8 cellular contexts compared by ENCODE assay signal in the genomic region with DNA sequence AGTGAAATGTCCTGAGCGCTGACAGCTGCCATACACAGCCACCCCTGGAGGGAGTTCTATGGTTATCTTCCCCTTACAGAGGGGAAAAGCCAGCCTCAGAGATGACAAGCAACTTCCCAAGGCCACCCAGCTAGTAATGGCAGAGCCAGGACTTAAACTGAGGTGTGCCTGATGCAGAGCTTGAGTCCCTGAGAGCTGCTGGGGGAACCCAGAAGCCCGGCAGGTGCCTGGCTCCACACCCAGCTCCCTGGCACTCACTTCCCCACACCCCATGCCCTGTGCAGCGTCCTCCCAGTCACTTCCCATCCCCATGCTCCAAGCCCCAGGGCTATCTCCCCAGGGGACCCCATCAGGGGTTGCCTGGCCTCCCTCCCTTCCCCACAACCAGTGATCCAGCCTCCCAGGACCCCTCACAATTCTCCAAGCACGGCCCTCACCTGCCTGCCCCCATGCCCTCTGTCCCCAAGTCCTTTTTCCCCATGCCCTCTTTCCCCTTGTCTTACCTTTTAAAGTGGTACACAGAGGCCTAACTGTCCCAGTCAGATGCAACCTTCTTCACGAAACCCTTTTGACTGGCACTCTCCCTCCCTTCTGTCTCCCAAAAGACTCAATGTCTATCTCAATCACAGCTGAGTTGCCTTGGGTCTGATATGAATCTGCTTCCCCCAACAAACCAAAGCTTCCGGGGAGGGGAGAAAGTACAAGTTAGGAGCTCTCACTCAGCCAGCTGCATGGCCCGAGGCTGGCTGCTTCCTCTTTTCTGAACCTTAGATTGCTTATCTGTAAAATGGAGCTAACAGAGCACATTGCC. TPM values are rescaled to one million over a fixed set of nuclear protein-coding genes. Genes with fewer than 3 reads are reported as not detected.
DNase-seq lines count a peak whose midpoint lies in the region; ATAC-seq, FAIRE-seq and TF ChIP-seq lines count a peak whose summit lies in the region.

No MANE protein-coding gene starts in this region.

- CTCF ChIA-PET in OCI-LY7 (lab: Charles Lee; ENCODE audit: unreplicated experiment): no interaction called here

- no peaks in the 10 kb centered on the region for H3F3A ChIP-seq in GM23248 (ENCODE audit: insufficient read depth)

- in situ Hi-C loops in GM23248 (cut with MboI): no loop called here

- peak; percentile 63 for ATAC-seq in GM18873 (IDR thresholded peaks at IDR 0.05; ENCODE audit: low FRiP score, unreplicated experiment)
- ATAC-seq in HG02840 (IDR thresholded peaks at IDR 0.05; ENCODE audit: low FRiP score, unreplicated experiment): peak; percentile 62

- no peak for TF ChIP-seq CTCF in OCI-LY7 (conservative IDR thresholded peaks at IDR 0.05; ENCODE audit: low read length)

- DNase-seq in OCI-LY7 (ENCODE audit: low spot score) (peak; percentile 82), anterior cingulate cortex (lab: John Stamatoyannopoulos, UW) (no peak), HTR-8/SVneo (ENCODE audit: insufficient read length, low spot score) (no peak), GM23248 (no peak)
- peak; percentile 28 for DNase-seq in central memory CD4-positive, alpha-beta T cell

- FAIRE-seq in HTR-8/SVneo (lab: Jason Lieb, UNC): no peak

- peak overlapping the region; percentile 62 for H3K4me3 ChIP-seq in OCI-LY7 (ENCODE audit: low read depth, low read length, poor library complexity, severe bottlenecking)
- peak overlapping the region; percentile 4 for H3K4me3 ChIP-seq in thymus (ENCODE audit: low read length)
- H3K4me3 ChIP-seq in GM23248: no peak overlapping the region

- H3K27ac ChIP-seq in OCI-LY7 (ENCODE audit: low read depth, low read length, poor library complexity, severe bottlenecking) (peak overlapping the region; percentile 51), thymus (ENCODE audit: low read depth) (peak overlapping the region; percentile 61), GM23248 (no peak overlapping the region)

- POLR2A ChIA-PET in OCI-LY7 (lab: Charles Lee): interaction anchor here (0.5 to 1.5 kb wide), 4 partner anchors 8 to 1255 kb away, joined by 3 read pairs; no protein-coding TSS in a partner anchor

- peak overlapping the region; percentile 63 for H2AFZ ChIP-seq in OCI-LY7 (ENCODE audit: low read length)
- no peak overlapping the region for H2AFZ ChIP-seq in GM23248

- H3K4me2 ChIP-seq in OCI-LY7 (ENCODE audit: low read length): peak overlapping the region; percentile 67
- no peak overlapping the region for H3K4me2 ChIP-seq in GM23248 (ENCODE audit: unreplicated experiment)

- H3K9me3 ChIP-seq in OCI-LY7 (ENCODE audit: low read length): no peaks in the 10 kb centered on the region
- H3K9me3 ChIP-seq in thymus (ENCODE audit: control insufficient read depth): no peaks in the 10 kb centered on the region
- no peaks in the 10 kb centered on the region for H3K9me3 ChIP-seq in GM23248 (ENCODE audit: low read depth)

- no TSS peak for BruUV-seq in OCI-LY7 (replicated peaks; lab: Mats Ljungman, UMichigan)

- WGBS in thymus: 33% methylated on average over 7 of the region's 7 CpGs
- 50 to 55% methylated on average over 6 to 7 of the region's 7 CpGs for WGBS in GM23248 (ENCODE audit: low coverage in 1 of 2, low lambda C conversion rate in 2 of 2, missing lambda C conversion rate in 2 of 2), 2 experiments

- no peak overlapping the region for H3K9ac ChIP-seq in GM23248

- no peaks in the 10 kb centered on the region for H3K27me3 ChIP-seq in thymus (ENCODE audit: control insufficient read depth, insufficient read depth)
- peaks cover 16% of the 10 kb centered on the region for H3K27me3 ChIP-seq in GM23248 (replicated peaks; ENCODE audit: insufficient read depth)

- H3K36me3 ChIP-seq in OCI-LY7 (ENCODE audit: insufficient read depth, low read length) (no peaks in the 10 kb centered on the region), thymus (ENCODE audit: control insufficient read depth, insufficient read depth) (no peaks in the 10 kb centered on the region), GM23248 (ENCODE audit: low read depth) (no peaks in the 10 kb centered on the region)

- intact Hi-C loops in OCI-LY7 (cut with micrococcal nuclease; ENCODE audit: unreplicated experiment): loop anchor here (5.0 kb wide), 1 partner anchor 40 kb away; a partner anchor contains a TSS

- H4K20me1 ChIP-seq in OCI-LY7 (ENCODE audit: insufficient read depth, low read length) (no peaks in the 10 kb centered on the region), GM23248 (ENCODE audit: insufficient read depth) (no peaks in the 10 kb centered on the region)

- H3K9me2 ChIP-seq in OCI-LY7 (ENCODE audit: insufficient read depth, low read length) (no peaks in the 10 kb centered on the region), GM23248 (ENCODE audit: insufficient read depth) (no peaks in the 10 kb centered on the region)

- H3K79me2 ChIP-seq in OCI-LY7 (ENCODE audit: insufficient read depth, low read depth, low read length): no peaks in the 10 kb centered on the region
- H3K79me2 ChIP-seq in GM23248 (ENCODE audit: insufficient read depth): no peaks in the 10 kb centered on the region

- H3K4me1 ChIP-seq in OCI-LY7 (ENCODE audit: insufficient read depth, low read length, poor library complexity, severe bottlenecking) (peaks cover 9% of the 10 kb centered on the region), thymus (ENCODE audit: control insufficient read depth, insufficient read depth, low read length) (peaks cover 10% of the 10 kb centered on the region), GM23248 (ENCODE audit: insufficient read depth) (no peaks in the 10 kb centered on the region)

RNA-seq across cellular contexts. Expression of a gene that starts 39.8 kb away (rescaled TPM):
- total RNA-seq in OCI-LY7 (2014; rRNA removed; shearing (Covaris generic)): 57.5 and 65.6 TPM in 2 replicates
- total RNA-seq in OCI-LY7 (2022): 67.5 and 70.0 TPM in 2 replicates
- polyA plus RNA-seq in thymus (1.7 TPM), GM23248 (2016; fragmentation: Nextera tagmentation; extraction: Ambion mirVana) (1.3 TPM in 2 replicates)
- total RNA-seq in GM23248 (2014; rRNA removed; shearing (Covaris generic)): 6.3 and 8.9 TPM in 2 replicates

Comparison
In these comparisons a context has a peak if more than half of its experiments do, and no peak if none do; other contexts are left out.
1. DNase-seq: peak in OCI-LY7 (single experiment) and central memory CD4-positive, alpha-beta T cell (single experiment); none in anterior cingulate cortex (0 of 58), HTR-8/SVneo (single experiment) and GM23248 (single experiment).